Comparison of ENCODE assay signal across 16 cellular contexts in genomic region chr7:43850348-43851116, GRCh38. TPM values are rescaled to one million over a fixed set of nuclear protein-coding genes. Genes with fewer than 3 reads are reported as not detected.
DNase-seq lines count a peak whose midpoint lies in the region; ATAC-seq and TF ChIP-seq lines count a peak whose summit lies in the region.
"Had no signal": no experiment of that assay in that cellular context is flagged by ENCODE, and none has a peak within 500 bp of the region (broad histone marks: within the 10 kb centered on the region; RNA-seq: fewer than 3 reads in every experiment).

No MANE protein-coding gene starts in this region.

- H3K4me1 ChIP-seq in prostate gland (replicated peaks), result no peaks in the 10 kb centered on the region
- no peaks in the 10 kb centered on the region for H3K4me1 ChIP-seq in osteoblast (ENCODE audit: insufficient read depth, low read length)
- no peaks in the 10 kb centered on the region for H3K4me1 ChIP-seq in mucosa of descending colon (ENCODE audit: low read depth)
- H3K4me1 ChIP-seq: A549, Caco-2, transverse colon had no signal

- peak; percentile 17 for DNase-seq in AG09309 (ENCODE audit: low read depth)
- peak; percentile 47 for DNase-seq in SK-MEL-5 (ENCODE audit: low read depth, low spot score)
- no peak for DNase-seq in prostate gland (ENCODE audit: low spot score)
- no peak for DNase-seq in osteoblast (ENCODE audit: insufficient read length, low spot score, missing footprints)
- no peak for DNase-seq in mucosa of descending colon
- no peak for DNase-seq in GM10266 (ENCODE audit: extremely low spot score)
- DNase-seq: Caco-2; HFFc6; mesendoderm; MG63; stimulated activated CD4-positive, alpha-beta T cell treated with anti-CD3 and anti-CD28 coated beads, Interleukin-4, amount 100 ng/mL, for 1 hour; transverse colon had no signal

- no peak overlapping the region for H2AFZ ChIP-seq in osteoblast (ENCODE audit: low read length)

- H3K27me3 ChIP-seq in prostate gland (replicated peaks; ENCODE audit: insufficient read depth) (no peaks in the 10 kb centered on the region), osteoblast (ENCODE audit: insufficient read depth, low read length) (no peaks in the 10 kb centered on the region)
- H3K27me3 ChIP-seq: MG63, transverse colon had no signal

- intact Hi-C loops in prostate gland (cut with DNase I), result no loop called here
- intact Hi-C loops in mucosa of descending colon (cut with DNase I, micrococcal nuclease), result no loop called here

- no peak overlapping the region for H3K4me3 ChIP-seq in AG09309 (ENCODE audit: control insufficient read depth, low read depth, low read length)
- no peak overlapping the region for H3K4me3 ChIP-seq in prostate gland
- H3K4me3 ChIP-seq in osteoblast (ENCODE audit: insufficient read depth, low read length), result no peak overlapping the region
- H3K4me3 ChIP-seq in mucosa of descending colon, result no peak overlapping the region
- H3K4me3 ChIP-seq: A549, MG63, transverse colon had no signal

- WGBS in prostate gland, result 84% methylated on average over 5 of the region's 5 CpGs

- H3K9me3 ChIP-seq in prostate gland, result no peaks in the 10 kb centered on the region
- no peaks in the 10 kb centered on the region for H3K9me3 ChIP-seq in osteoblast (ENCODE audit: low read depth, low read length)
- no peaks in the 10 kb centered on the region for H3K9me3 ChIP-seq in mucosa of descending colon
- H3K9me3 ChIP-seq: A549, Caco-2, MG63, neutrophil, transverse colon had no signal

- H3K27ac ChIP-seq in prostate gland (no peak overlapping the region), osteoblast (ENCODE audit: low read depth, low read length) (no peak overlapping the region)
- H3K27ac ChIP-seq: A549, neutrophil, transverse colon had no signal

- no peaks in the 10 kb centered on the region for H4K20me1 ChIP-seq in osteoblast (ENCODE audit: insufficient read depth, low read length)

- no peak for TF ChIP-seq POLR2A in prostate gland (IDR thresholded peaks at IDR 0.05)

- no peak overlapping the region for H3K4me2 ChIP-seq in osteoblast (ENCODE audit: insufficient read depth, low read length)
- H3K4me2 ChIP-seq: A549 had no signal

- no peak for TF ChIP-seq CTCF in AG09309 (IDR thresholded peaks at IDR 0.05; ENCODE audit: control insufficient read depth, insufficient read depth, low read depth, low read length, missing control alignments)
- no peak for TF ChIP-seq CTCF in prostate gland (IDR thresholded peaks at IDR 0.05)
- TF ChIP-seq CTCF in osteoblast (IDR thresholded peaks at IDR 0.05; ENCODE audit: extremely low read depth, low read depth, low read length), result no peak
- TF ChIP-seq CTCF in mucosa of descending colon (IDR thresholded peaks at IDR 0.05), result no peak
- TF ChIP-seq CTCF in GM10266 (IDR thresholded peaks at IDR 0.05; ENCODE audit: control insufficient read depth, insufficient read depth, low read depth, missing control alignments), result no peak

- peak; percentile 74 for ATAC-seq in GM18508 (IDR thresholded peaks at IDR 0.05; ENCODE audit: insufficient read depth, unreplicated experiment)
- ATAC-seq in HG03460 (IDR thresholded peaks at IDR 0.05; ENCODE audit: unreplicated experiment), result peak; percentile 68
- ATAC-seq in mucosa of descending colon, result no peak
- ATAC-seq: A549 had no signal

- in situ Hi-C loops in SK-MEL-5 (cut with HindIII; ENCODE audit: low pct_unique_long_range_greater_than_20kb, low sequenced_read_pairs), result no loop called here

- H3K36me3 ChIP-seq in prostate gland (no peaks in the 10 kb centered on the region), osteoblast (ENCODE audit: insufficient read depth, low read length) (no peaks in the 10 kb centered on the region), mucosa of descending colon (ENCODE audit: low read depth) (no peaks in the 10 kb centered on the region)
- H3K36me3 ChIP-seq: MG63, neutrophil, transverse colon had no signal

- no peaks in the 10 kb centered on the region for H3K79me2 ChIP-seq in osteoblast (ENCODE audit: insufficient read depth, low read length)

RNA-seq across cellular contexts. Expression of gene MRPS24, which starts 18.8 kb away (rescaled TPM):
- total RNA-seq in SK-MEL-5 (2014; rRNA removed; shearing (Covaris generic)), result 137 and 144 TPM in 2 replicates
- polyA plus RNA-seq in SK-MEL-5 (2015; cell fraction: cytosol; rRNA removed), result 174 and 287 TPM in 2 replicates
- 15.9 and 43.6 TPM in 2 replicates for polyA plus RNA-seq in SK-MEL-5 (2015; cell fraction: nucleus; rRNA removed)
- total RNA-seq in prostate gland, result 100 to 1,000 TPM in 1 of 2 donors, 10 to 100 TPM in 1; 92.7 to 131 TPM
- total RNA-seq in osteoblast, result 69.0 and 93.7 TPM in 2 replicates
- 10 to 100 TPM; 86.4 to 93.1 (median 90.2) TPM for total RNA-seq in mucosa of descending colon

RNA-seq across cellular contexts. Expression of gene URGCP, which starts 55.9 kb away (rescaled TPM):
- total RNA-seq in SK-MEL-5 (2014; rRNA removed; shearing (Covaris generic)), result 39.3 and 44.3 TPM in 2 replicates
- polyA plus RNA-seq in SK-MEL-5 (2015; cell fraction: cytosol; rRNA removed), result 32.3 and 39.6 TPM in 2 replicates
- polyA plus RNA-seq in SK-MEL-5 (2015; cell fraction: nucleus; rRNA removed), result 38.1 and 45.7 TPM in 2 replicates
- total RNA-seq in prostate gland (10 to 100 TPM; 22.2 to 30.8 TPM), osteoblast (28.9 and 30.4 TPM in 2 replicates), mucosa of descending colon (10 to 100 TPM; 51.0 to 64.8 (median 60.4) TPM)

Comparison
In these comparisons a context has a peak if more than half of its experiments do, and no peak if none do; other contexts are left out.
1. DNase-seq: peak in AG09309 (single experiment) and SK-MEL-5 (single experiment); none in prostate gland (single experiment), osteoblast (single experiment), mucosa of descending colon (0 of 3) and GM10266 (single experiment).